In genomic region chr1:173894189-173894588, GRCh38 we compare ENCODE assay signal across 1 cellular context.
TF ChIP-seq lines count a peak whose summit lies in the region.

No MANE protein-coding gene starts in this region.

TF ChIP-seq in GM23338, 12 proteins besides CTCF, POLR2A, EP300 and RAD21 (continued from another document):
- TF ChIP-seq ZNF462 (CRISPR knock-in tag; IDR thresholded peaks at IDR 0.05): no peak
- TF ChIP-seq STAT1 (IDR thresholded peaks at IDR 0.05; ENCODE audit: unreplicated experiment): no peak
TF ChIP-seq in GM23338: peak in this region for 0.
